Comparison of ENCODE assay signal across 13 cellular contexts in genomic region chr6:3045777-3046176, GRCh38. TPM values are rescaled to one million over a fixed set of nuclear protein-coding genes. Genes with fewer than 3 reads are reported as not detected.
DNase-seq lines count a peak whose midpoint lies in the region; ATAC-seq and TF ChIP-seq lines count a peak whose summit lies in the region.
"Had no signal": no experiment of that assay in that cellular context is flagged by ENCODE, and none has a peak within 500 bp of the region (broad histone marks: within the 10 kb centered on the region; RNA-seq: fewer than 3 reads in every experiment).

No MANE protein-coding gene starts in this region.

- H3K27me3 Mint-ChIP-seq in CD14-positive monocyte (ENCODE audit: low read depth in 3 of 3): peaks cover 0 to 9% (median 4%) of the 10 kb centered on the region in 3 donors
- H3K27me3 Mint-ChIP-seq in dendritic cell treated with granulocyte-macrophage colony-stimulating factor and Interleukin-4, amounts not matched to agents 40 ng/mL and 50 ng/mL, for 4 days: peaks cover 3% of the 10 kb centered on the region

- H3K36me3 Mint-ChIP-seq in CD14-positive monocyte: no peaks in the 10 kb centered on the region
- no peaks in the 10 kb centered on the region for H3K36me3 Mint-ChIP-seq in dendritic cell treated with granulocyte-macrophage colony-stimulating factor and Interleukin-4, amounts not matched to agents 40 ng/mL and 50 ng/mL, for 4 days (ENCODE audit: low read depth)
- H3K36me3 Mint-ChIP-seq: CD4-positive, CD25-positive, alpha-beta regulatory T cell had no signal

- H3K4me3 Mint-ChIP-seq in CD14-positive monocyte: peak overlapping the region in 1 of 2 donors; percentile 36
- no peak overlapping the region for H3K4me3 Mint-ChIP-seq in dendritic cell treated with granulocyte-macrophage colony-stimulating factor and Interleukin-4, amounts not matched to agents 40 ng/mL and 50 ng/mL, for 4 days
- H3K4me3 Mint-ChIP-seq: CD4-positive, CD25-positive, alpha-beta regulatory T cell had no signal

- peaks cover 18% of the 10 kb centered on the region for H3K4me1 Mint-ChIP-seq in CD14-positive monocyte
- H3K4me1 Mint-ChIP-seq in dendritic cell treated with granulocyte-macrophage colony-stimulating factor and Interleukin-4, amounts not matched to agents 40 ng/mL and 50 ng/mL, for 4 days (ENCODE audit: low read depth): peaks cover 22% of the 10 kb centered on the region

- no peak for ATAC-seq in GM19452 (IDR thresholded peaks at IDR 0.05; ENCODE audit: unreplicated experiment)
- no peak for ATAC-seq in GM21367 (IDR thresholded peaks at IDR 0.05; ENCODE audit: unreplicated experiment)
- ATAC-seq: A549, HCT116 had no signal

- TF ChIP-seq CTCF in CD14-positive monocyte (IDR thresholded peaks at IDR 0.05): no peak

- DNase-seq in CD14-positive monocyte (ENCODE audit: low spot score) (no peak), CD1c-positive myeloid dendritic cell (ENCODE audit: extremely low spot score) (peak; percentile 27), OCI-M1 (lab: John Stamatoyannopoulos, UW) (peak; percentile 51)
- DNase-seq: Calu3; CD4-positive, CD25-positive, alpha-beta regulatory T cell; DMS 273 treated with DMSO at 0.1 percent for 48 hours; DND-41; GF-D8 had no signal

- peaks cover 0 to 3% (median 0%) of the 10 kb centered on the region in 7 donors for H3K9me3 Mint-ChIP-seq in CD14-positive monocyte
- H3K9me3 Mint-ChIP-seq in dendritic cell treated with granulocyte-macrophage colony-stimulating factor and Interleukin-4, amounts not matched to agents 40 ng/mL and 50 ng/mL, for 4 days: no peaks in the 10 kb centered on the region

- intact Hi-C loops in CD14-positive monocyte (cut with micrococcal nuclease): no loop called here
- intact Hi-C loops in dendritic cell treated with granulocyte-macrophage colony-stimulating factor and Interleukin-4, amounts not matched to agents 40 ng/mL and 50 ng/mL, for 4 days (cut with micrococcal nuclease): no loop called here

- peak overlapping the region; percentile 56 to 84 (median 71) for H3K27ac Mint-ChIP-seq in CD14-positive monocyte
- H3K27ac Mint-ChIP-seq in dendritic cell treated with granulocyte-macrophage colony-stimulating factor and Interleukin-4, amounts not matched to agents 40 ng/mL and 50 ng/mL, for 4 days: peak overlapping the region; percentile 75
- H3K27ac Mint-ChIP-seq: CD4-positive, CD25-positive, alpha-beta regulatory T cell had no signal

RNA-seq across cellular contexts. Expression of gene RIPK1, which starts 22.5 kb away (rescaled TPM):
- polyA plus RNA-seq in CD14-positive monocyte: 1 to 10 TPM; 6.0 to 9.6 TPM

RNA-seq across cellular contexts. Expression of gene NQO2, which starts 46.1 kb away (rescaled TPM):
- polyA plus RNA-seq in CD14-positive monocyte: 100 to 1,000 TPM; 146 to 281 TPM
